20 cellular contexts compared by ENCODE assay signal in genomic region chr15:65331811-65332210, GRCh38. TPM values are rescaled to one million over a fixed set of nuclear protein-coding genes. Genes with fewer than 3 reads are reported as not detected.
"Had no signal": no experiment of that assay in that cellular context is flagged by ENCODE, and none has a peak within 500 bp of the region (broad histone marks: within the 10 kb centered on the region; RNA-seq: fewer than 3 reads in every experiment).

No MANE protein-coding gene starts in this region.

- H3K4me1 Mint-ChIP-seq: activated naive CD8-positive, alpha-beta T cell treated with anti-CD3 and anti-CD28 coated beads for 36 hours had no signal

- H3K27ac Mint-ChIP-seq: activated naive CD8-positive, alpha-beta T cell treated with anti-CD3 and anti-CD28 coated beads for 36 hours; effector memory CD8-positive, alpha-beta T cell; mesothelial cell of epicardium; natural killer cell treated with Interleukin-12 subunit alpha and Interleukin-12 subunit beta and Interleukin-15 and Interleukin-18, amount 100 ng/mL, for 72 hours; T-helper 2 cell treated with Interferon-gamma antibody and Interleukin-4, amounts not matched to agents 5 μg/mL and 100 μg/mL, for 36 hours had no signal

- H3K9me3 Mint-ChIP-seq: activated naive CD8-positive, alpha-beta T cell treated with anti-CD3 and anti-CD28 coated beads for 36 hours; effector memory CD8-positive, alpha-beta T cell; mesothelial cell of epicardium; natural killer cell treated with Interleukin-12 subunit alpha and Interleukin-12 subunit beta and Interleukin-15 and Interleukin-18, amount 100 ng/mL, for 72 hours; T-helper 2 cell treated with Interferon-gamma antibody and Interleukin-4, amounts not matched to agents 5 μg/mL and 100 μg/mL, for 36 hours had no signal

- H3K4me1 ChIP-seq: tibial artery had no signal

- H3K27ac ChIP-seq: tibial artery had no signal

- ATAC-seq: effector memory CD8-positive, alpha-beta T cell; left lobe of liver; natural killer cell treated with Interleukin-12 subunit alpha and Interleukin-12 subunit beta and Interleukin-15 and Interleukin-18, amount 100 ng/mL, for 72 hours had no signal

- H3K36me3 Mint-ChIP-seq: activated naive CD8-positive, alpha-beta T cell treated with anti-CD3 and anti-CD28 coated beads for 36 hours; natural killer cell treated with Interleukin-12 subunit alpha and Interleukin-12 subunit beta and Interleukin-15 and Interleukin-18, amount 100 ng/mL, for 72 hours had no signal

- FAIRE-seq: TTC549 had no signal

- H3K4me3 Mint-ChIP-seq: activated naive CD8-positive, alpha-beta T cell treated with anti-CD3 and anti-CD28 coated beads for 36 hours; effector memory CD8-positive, alpha-beta T cell; mesothelial cell of epicardium; natural killer cell treated with Interleukin-12 subunit alpha and Interleukin-12 subunit beta and Interleukin-15 and Interleukin-18, amount 100 ng/mL, for 72 hours; T-helper 2 cell treated with Interferon-gamma antibody and Interleukin-4, amounts not matched to agents 5 μg/mL and 100 μg/mL, for 36 hours had no signal

- H3K4me3 ChIP-seq: lung, tibial artery had no signal

- H3K9me3 ChIP-seq: tibial artery had no signal

- H3K27me3 Mint-ChIP-seq: natural killer cell treated with Interleukin-12 subunit alpha and Interleukin-12 subunit beta and Interleukin-15 and Interleukin-18, amount 100 ng/mL, for 72 hours had no signal

- H3K36me3 ChIP-seq: tibial artery had no signal

- DNase-seq: activated CD4-positive, alpha-beta T cell treated with anti-CD3 and anti-CD28 coated beads, Interleukin-2, amount 50 U/mL, for 48 hours; activated naive CD8-positive, alpha-beta T cell treated with anti-CD3 and anti-CD28 coated beads for 36 hours; amniotic stem cell; effector memory CD8-positive, alpha-beta T cell; foreskin fibroblast; hippocampal formation; islet precursor cell; nucleus accumbens; retina; stimulated activated CD4-positive, alpha-beta T cell treated with anti-CD3 and anti-CD28 coated beads, Interleukin-2, amount 100 ng/mL, for 24 hours; stimulated activated naive CD4-positive, alpha-beta T cell treated with Interleukin-2 at 50 U/mL for 16 hours; tibial artery had no signal

RNA-seq across cellular contexts. Expression of gene RNU5B-1, which starts 27.3 kb away (rescaled TPM):
- total RNA-seq: dermis microvascular lymphatic vessel endothelial cell; left lobe of liver; natural killer cell treated with Interleukin-12 subunit alpha and Interleukin-12 subunit beta and Interleukin-15 and Interleukin-18, amount 100 ng/mL, for 72 hours had no signal
- polyA plus RNA-seq: lung had no signal

RNA-seq across cellular contexts. Expression of gene RNU5A-1, which starts 36.0 kb away (rescaled TPM):
- total RNA-seq: activated naive CD8-positive, alpha-beta T cell treated with anti-CD3 and anti-CD28 coated beads for 36 hours; cardiac septum; dermis microvascular lymphatic vessel endothelial cell; left lobe of liver; lung; mesothelial cell of epicardium; natural killer cell treated with Interleukin-12 subunit alpha and Interleukin-12 subunit beta and Interleukin-15 and Interleukin-18, amount 100 ng/mL, for 72 hours had no signal
- polyA plus RNA-seq: lung had no signal

RNA-seq across cellular contexts. Expression of gene IGDCC3, which starts 46.0 kb away (rescaled TPM):
- total RNA-seq: activated naive CD8-positive, alpha-beta T cell treated with anti-CD3 and anti-CD28 coated beads for 36 hours; cardiac septum; dermis microvascular lymphatic vessel endothelial cell; natural killer cell treated with Interleukin-12 subunit alpha and Interleukin-12 subunit beta and Interleukin-15 and Interleukin-18, amount 100 ng/mL, for 72 hours had no signal
- polyA plus RNA-seq: lung had no signal
